2 cellular contexts compared by ENCODE assay signal in the genomic region with DNA sequence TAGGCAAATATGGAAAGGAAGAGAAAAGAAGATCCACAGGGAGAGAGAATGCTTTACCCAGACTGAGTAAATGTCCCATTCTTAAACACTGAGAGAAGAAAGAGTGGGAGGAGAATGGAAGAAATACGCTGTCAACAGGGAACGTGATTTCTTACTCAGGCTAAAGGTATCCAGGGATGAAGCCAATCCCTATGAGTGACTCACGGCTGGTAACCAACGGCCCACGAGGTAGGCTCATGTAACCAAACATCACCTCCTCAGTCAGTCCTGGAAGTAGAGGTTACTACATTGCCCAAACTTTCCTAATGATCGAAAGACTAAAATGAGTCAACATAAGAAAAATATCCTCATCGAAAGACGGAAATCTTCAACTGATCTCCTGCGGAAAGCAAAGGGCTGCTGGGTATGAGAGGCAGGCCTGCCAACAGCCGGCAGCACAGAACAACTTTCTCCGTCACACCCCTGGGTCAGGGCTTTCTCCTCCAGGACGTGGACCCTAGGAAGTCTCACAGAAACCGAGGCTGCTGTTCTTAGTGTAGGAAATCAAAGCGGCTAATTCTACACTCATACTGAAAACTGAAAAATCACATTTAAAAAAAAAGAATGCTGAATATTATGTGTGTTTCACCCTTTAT.
TF ChIP-seq lines count a peak whose summit lies in the region.

No MANE protein-coding gene starts in this region.

TF ChIP-seq in HepG2, 621 proteins besides CTCF, POLR2A, EP300 and RAD21 (continued from another document):
- TF ChIP-seq, protein P1, sequence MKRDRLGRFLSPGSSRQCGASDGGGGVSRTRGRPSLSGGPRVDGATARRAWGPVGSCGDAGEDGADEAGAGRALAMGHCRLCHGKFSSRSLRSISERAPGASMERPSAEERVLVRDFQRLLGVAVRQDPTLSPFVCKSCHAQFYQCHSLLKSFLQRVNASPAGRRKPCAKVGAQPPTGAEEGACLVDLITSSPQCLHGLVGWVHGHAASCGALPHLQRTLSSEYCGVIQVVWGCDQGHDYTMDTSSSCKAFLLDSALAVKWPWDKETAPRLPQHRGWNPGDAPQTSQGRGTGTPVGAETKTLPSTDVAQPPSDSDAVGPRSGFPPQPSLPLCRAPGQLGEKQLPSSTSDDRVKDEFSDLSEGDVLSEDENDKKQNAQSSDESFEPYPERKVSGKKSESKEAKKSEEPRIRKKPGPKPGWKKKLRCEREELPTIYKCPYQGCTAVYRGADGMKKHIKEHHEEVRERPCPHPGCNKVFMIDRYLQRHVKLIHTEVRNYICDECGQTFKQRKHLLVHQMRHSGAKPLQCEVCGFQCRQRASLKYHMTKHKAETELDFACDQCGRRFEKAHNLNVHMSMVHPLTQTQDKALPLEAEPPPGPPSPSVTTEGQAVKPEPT (CRISPR knock-in tag; IDR thresholded peaks at IDR 0.05; ENCODE audit: low read depth), result no peak
- TF ChIP-seq HOXA5 (CRISPR knock-in tag; IDR thresholded peaks at IDR 0.05) (no peak), ZNF430 (CRISPR knock-in tag; IDR thresholded peaks at IDR 0.05) (no peak), RFX1 (IDR thresholded peaks at IDR 0.05) (no peak), ZNF343 (CRISPR knock-in tag; IDR thresholded peaks at IDR 0.05) (no peak), SMAD9 (CRISPR knock-in tag; IDR thresholded peaks at IDR 0.05) (no peak), HES4 (CRISPR knock-in tag; IDR thresholded peaks at IDR 0.05; ENCODE audit: borderline replicate concordance) (no peak), ZMYM4 (CRISPR knock-in tag; IDR thresholded peaks at IDR 0.05) (no peak)
- TF ChIP-seq, protein P2, sequence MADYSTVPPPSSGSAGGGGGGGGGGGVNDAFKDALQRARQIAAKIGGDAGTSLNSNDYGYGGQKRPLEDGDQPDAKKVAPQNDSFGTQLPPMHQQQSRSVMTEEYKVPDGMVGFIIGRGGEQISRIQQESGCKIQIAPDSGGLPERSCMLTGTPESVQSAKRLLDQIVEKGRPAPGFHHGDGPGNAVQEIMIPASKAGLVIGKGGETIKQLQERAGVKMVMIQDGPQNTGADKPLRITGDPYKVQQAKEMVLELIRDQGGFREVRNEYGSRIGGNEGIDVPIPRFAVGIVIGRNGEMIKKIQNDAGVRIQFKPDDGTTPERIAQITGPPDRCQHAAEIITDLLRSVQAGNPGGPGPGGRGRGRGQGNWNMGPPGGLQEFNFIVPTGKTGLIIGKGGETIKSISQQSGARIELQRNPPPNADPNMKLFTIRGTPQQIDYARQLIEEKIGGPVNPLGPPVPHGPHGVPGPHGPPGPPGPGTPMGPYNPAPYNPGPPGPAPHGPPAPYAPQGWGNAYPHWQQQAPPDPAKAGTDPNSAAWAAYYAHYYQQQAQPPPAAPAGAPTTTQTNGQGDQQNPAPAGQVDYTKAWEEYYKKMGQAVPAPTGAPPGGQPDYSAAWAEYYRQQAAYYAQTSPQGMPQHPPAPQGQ (CRISPR knock-in tag; IDR thresholded peaks at IDR 0.05; ENCODE audit: borderline replicate concordance), result no peak

TF ChIP-seq in WTC11, 78 proteins besides CTCF, POLR2A, EP300 and RAD21 (continued from another document):
- TF ChIP-seq, protein P3, sequence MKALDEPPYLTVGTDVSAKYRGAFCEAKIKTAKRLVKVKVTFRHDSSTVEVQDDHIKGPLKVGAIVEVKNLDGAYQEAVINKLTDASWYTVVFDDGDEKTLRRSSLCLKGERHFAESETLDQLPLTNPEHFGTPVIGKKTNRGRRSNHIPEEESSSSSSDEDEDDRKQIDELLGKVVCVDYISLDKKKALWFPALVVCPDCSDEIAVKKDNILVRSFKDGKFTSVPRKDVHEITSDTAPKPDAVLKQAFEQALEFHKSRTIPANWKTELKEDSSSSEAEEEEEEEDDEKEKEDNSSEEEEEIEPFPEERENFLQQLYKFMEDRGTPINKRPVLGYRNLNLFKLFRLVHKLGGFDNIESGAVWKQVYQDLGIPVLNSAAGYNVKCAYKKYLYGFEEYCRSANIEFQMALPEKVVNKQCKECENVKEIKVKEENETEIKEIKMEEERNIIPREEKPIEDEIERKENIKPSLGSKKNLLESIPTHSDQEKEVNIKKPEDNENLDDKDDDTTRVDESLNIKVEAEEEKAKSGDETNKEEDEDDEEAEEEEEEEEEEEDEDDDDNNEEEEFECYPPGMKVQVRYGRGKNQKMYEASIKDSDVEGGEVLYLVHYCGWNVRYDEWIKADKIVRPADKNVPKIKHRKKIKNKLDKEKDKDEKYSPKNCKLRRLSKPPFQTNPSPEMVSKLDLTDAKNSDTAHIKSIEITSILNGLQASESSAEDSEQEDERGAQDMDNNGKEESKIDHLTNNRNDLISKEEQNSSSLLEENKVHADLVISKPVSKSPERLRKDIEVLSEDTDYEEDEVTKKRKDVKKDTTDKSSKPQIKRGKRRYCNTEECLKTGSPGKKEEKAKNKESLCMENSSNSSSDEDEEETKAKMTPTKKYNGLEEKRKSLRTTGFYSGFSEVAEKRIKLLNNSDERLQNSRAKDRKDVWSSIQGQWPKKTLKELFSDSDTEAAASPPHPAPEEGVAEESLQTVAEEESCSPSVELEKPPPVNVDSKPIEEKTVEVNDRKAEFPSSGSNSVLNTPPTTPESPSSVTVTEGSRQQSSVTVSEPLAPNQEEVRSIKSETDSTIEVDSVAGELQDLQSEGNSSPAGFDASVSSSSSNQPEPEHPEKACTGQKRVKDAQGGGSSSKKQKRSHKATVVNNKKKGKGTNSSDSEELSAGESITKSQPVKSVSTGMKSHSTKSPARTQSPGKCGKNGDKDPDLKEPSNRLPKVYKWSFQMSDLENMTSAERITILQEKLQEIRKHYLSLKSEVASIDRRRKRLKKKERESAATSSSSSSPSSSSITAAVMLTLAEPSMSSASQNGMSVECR (CRISPR knock-in tag; IDR thresholded peaks at IDR 0.05; ENCODE audit: borderline replicate concordance), result no peak
- TF ChIP-seq, protein P4, sequence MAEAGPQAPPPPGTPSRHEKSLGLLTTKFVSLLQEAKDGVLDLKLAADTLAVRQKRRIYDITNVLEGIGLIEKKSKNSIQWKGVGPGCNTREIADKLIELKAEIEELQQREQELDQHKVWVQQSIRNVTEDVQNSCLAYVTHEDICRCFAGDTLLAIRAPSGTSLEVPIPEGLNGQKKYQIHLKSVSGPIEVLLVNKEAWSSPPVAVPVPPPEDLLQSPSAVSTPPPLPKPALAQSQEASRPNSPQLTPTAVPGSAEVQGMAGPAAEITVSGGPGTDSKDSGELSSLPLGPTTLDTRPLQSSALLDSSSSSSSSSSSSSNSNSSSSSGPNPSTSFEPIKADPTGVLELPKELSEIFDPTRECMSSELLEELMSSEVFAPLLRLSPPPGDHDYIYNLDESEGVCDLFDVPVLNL (CRISPR knock-in tag; IDR thresholded peaks at IDR 0.05; ENCODE audit: borderline replicate concordance, low read depth), result no peak
- TF ChIP-seq OVOL2 (CRISPR knock-in tag; IDR thresholded peaks at IDR 0.05; ENCODE audit: borderline replicate concordance), result no peak
- no peak for TF ChIP-seq HMGA2 (CRISPR knock-in tag; IDR thresholded peaks at IDR 0.05)
- TF ChIP-seq, protein P5, sequence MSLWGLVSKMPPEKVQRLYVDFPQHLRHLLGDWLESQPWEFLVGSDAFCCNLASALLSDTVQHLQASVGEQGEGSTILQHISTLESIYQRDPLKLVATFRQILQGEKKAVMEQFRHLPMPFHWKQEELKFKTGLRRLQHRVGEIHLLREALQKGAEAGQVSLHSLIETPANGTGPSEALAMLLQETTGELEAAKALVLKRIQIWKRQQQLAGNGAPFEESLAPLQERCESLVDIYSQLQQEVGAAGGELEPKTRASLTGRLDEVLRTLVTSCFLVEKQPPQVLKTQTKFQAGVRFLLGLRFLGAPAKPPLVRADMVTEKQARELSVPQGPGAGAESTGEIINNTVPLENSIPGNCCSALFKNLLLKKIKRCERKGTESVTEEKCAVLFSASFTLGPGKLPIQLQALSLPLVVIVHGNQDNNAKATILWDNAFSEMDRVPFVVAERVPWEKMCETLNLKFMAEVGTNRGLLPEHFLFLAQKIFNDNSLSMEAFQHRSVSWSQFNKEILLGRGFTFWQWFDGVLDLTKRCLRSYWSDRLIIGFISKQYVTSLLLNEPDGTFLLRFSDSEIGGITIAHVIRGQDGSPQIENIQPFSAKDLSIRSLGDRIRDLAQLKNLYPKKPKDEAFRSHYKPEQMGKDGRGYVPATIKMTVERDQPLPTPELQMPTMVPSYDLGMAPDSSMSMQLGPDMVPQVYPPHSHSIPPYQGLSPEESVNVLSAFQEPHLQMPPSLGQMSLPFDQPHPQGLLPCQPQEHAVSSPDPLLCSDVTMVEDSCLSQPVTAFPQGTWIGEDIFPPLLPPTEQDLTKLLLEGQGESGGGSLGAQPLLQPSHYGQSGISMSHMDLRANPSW (CRISPR knock-in tag; conservative IDR thresholded peaks at IDR 0.05; ENCODE audit: low read depth), result no peak
